17 cellular contexts compared by ENCODE assay signal in genomic region chr16:85470873-85471272, GRCh38.
DNase-seq lines count a peak whose midpoint lies in the region; ATAC-seq, FAIRE-seq and TF ChIP-seq lines count a peak whose summit lies in the region.
"Had no signal": no experiment of that assay in that cellular context is flagged by ENCODE, and none has a peak within 500 bp of the region (broad histone marks: within the 10 kb centered on the region; RNA-seq: fewer than 3 reads in every experiment).

No MANE protein-coding gene starts in this region.

- no peak overlapping the region for H2BK12ac ChIP-seq in trophoblast cell (ENCODE audit: low read length)

- no peak for TF ChIP-seq CTCF in PC-9 (conservative IDR thresholded peaks at IDR 0.05)

- H3K4me1 ChIP-seq in BLaER1 treated with 17β-estradiol and CSF1 and Interleukin-3, amounts not matched to agents 10 nM and 100 nM = peaks cover 17 to 91% (median 70%) of the 10 kb centered on the region in 10 experiments
- H3K4me1 ChIP-seq in PC-9 (replicated peaks; ENCODE audit: insufficient read depth) (peaks cover 45% of the 10 kb centered on the region), trophoblast cell (ENCODE audit: control insufficient read depth in 1 of 2, insufficient read depth in 2 of 2, low read length in 2 of 2) (peaks cover 39% of the 10 kb centered on the region in 2 experiments)

- no peaks in the 10 kb centered on the region for H3K36me3 ChIP-seq in BLaER1 treated with 17β-estradiol and CSF1 and Interleukin-3, amounts not matched to agents 10 nM and 100 nM
- H3K36me3 ChIP-seq in PC-9 (ENCODE audit: low read depth) (no peaks in the 10 kb centered on the region), trophoblast cell (ENCODE audit: control insufficient read depth in 1 of 2, insufficient read depth in 2 of 2, low read length in 2 of 2) (no peaks in the 10 kb centered on the region)

- no peaks in the 10 kb centered on the region for H3K9me3 ChIP-seq in BLaER1 treated with 17β-estradiol and CSF1 and Interleukin-3, amounts not matched to agents 10 nM and 100 nM (replicated peaks in 1 of 11)
- H3K9me3 ChIP-seq in PC-9 (ENCODE audit: insufficient read depth, low read depth) = no peaks in the 10 kb centered on the region
- H3K9me3 ChIP-seq in trophoblast cell (ENCODE audit: insufficient read depth, low read depth, low read length) = no peaks in the 10 kb centered on the region
- H3K9me3 ChIP-seq: Caco-2 had no signal

- no peak for TF ChIP-seq POLR2A in GM12892 (IDR thresholded peaks at IDR 0.05; ENCODE audit: low read depth, low read length)

- POLR2A ChIA-PET in PC-9 (lab: Charles Lee; ENCODE audit: unreplicated experiment) = no interaction called here

- H3K18ac ChIP-seq in trophoblast cell (ENCODE audit: low read length) = no peak overlapping the region

- H2BK5ac ChIP-seq in trophoblast cell (ENCODE audit: low read depth, low read length, poor library complexity) = no peak overlapping the region

- H3K4me2 ChIP-seq in BLaER1 treated with 17β-estradiol and CSF1 and Interleukin-3, amounts not matched to agents 10 nM and 100 nM = peak overlapping the region in 10 of 11 experiments; percentile 23 to 95 (median 83); a peak in 19 of 22 replicates
- H3K4me2 ChIP-seq in PC-9 = peak overlapping the region; percentile 75; the same call in 1 of the 2 replicates
- H3K4me2 ChIP-seq in trophoblast cell (ENCODE audit: low read length) = no peak overlapping the region

- no peak overlapping the region for H3K4ac ChIP-seq in trophoblast cell (ENCODE audit: low read depth, low read length)

- intact Hi-C loops in PC-9 (cut with micrococcal nuclease; ENCODE audit: unreplicated experiment) = loop anchor here (5.0 kb wide), 2 partner anchors 49 to 86 kb away; no protein-coding TSS in a partner anchor

- peak; percentile 65 for DNase-seq in NCI-H1092 treated with DMSO at 0.1 percent for 48 hours (lab: John Stamatoyannopoulos, UW)
- DNase-seq in NCI-H1092 (lab: John Stamatoyannopoulos, UW) = no peak
- DNase-seq in PC-9 = no peak
- DNase-seq in trophoblast cell = no peak
- no peak for DNase-seq in GM12892 (ENCODE audit: insufficient read length)
- DNase-seq in stimulated activated effector memory CD8-positive, alpha-beta T cell treated with anti-CD3 and anti-CD28 coated beads, Interleukin-12 subunit alpha, Interleukin-12 subunit beta, amount 100 ng/mL, for 72 hours (ENCODE audit: low spot score in 2 of 2) = no peak
- DNase-seq: Caco-2; CD8-positive, alpha-beta memory T cell; DMS79 treated with DMSO at 0.1 percent for 48 hours; EL; HCEC 1CT; HFFc6 had no signal

- no peak for ATAC-seq in stimulated activated effector memory CD8-positive, alpha-beta T cell treated with anti-CD3 and anti-CD28 coated beads, Interleukin-12 subunit alpha, Interleukin-12 subunit beta, amount 100 ng/mL, for 72 hours

- 0 out of 20 replicates have a peak overlapping the region, but pooled peaks of 1 of the 10 experiments have one; percentile 3 for H3K4me3 ChIP-seq in BLaER1 treated with 17β-estradiol and CSF1 and Interleukin-3, amounts not matched to agents 10 nM and 100 nM
- no peak overlapping the region for H3K4me3 ChIP-seq in PC-9
- no peak overlapping the region for H3K4me3 ChIP-seq in trophoblast cell (ENCODE audit: low read depth, low read length)

- H3K27me3 ChIP-seq in BLaER1 treated with 17β-estradiol and CSF1 and Interleukin-3, amounts not matched to agents 10 nM and 100 nM = peaks cover 0 to 52% (median 0%) of the 10 kb centered on the region in 11 experiments; a peak in 7 of 22 replicates
- no peaks in the 10 kb centered on the region for H3K27me3 ChIP-seq in PC-9 (ENCODE audit: insufficient read depth, low read depth)
- H3K27me3 ChIP-seq in trophoblast cell (ENCODE audit: insufficient read depth, low read length) = no peaks in the 10 kb centered on the region

- H4K91ac ChIP-seq in trophoblast cell (ENCODE audit: low read depth, low read length) = peak overlapping the region; percentile 2

- no peak overlapping the region for H4K8ac ChIP-seq in trophoblast cell (ENCODE audit: low read depth, low read length)

- H3K79me1 ChIP-seq in trophoblast cell (ENCODE audit: low read length) = peaks cover 22% of the 10 kb centered on the region

- H4K12ac ChIP-seq in trophoblast cell (ENCODE audit: low read depth, low read length) = no peak overlapping the region

- peaks cover 17% of the 10 kb centered on the region; the same call in 1 of the 2 replicates for H3F3A ChIP-seq in PC-9 (ENCODE audit: insufficient read depth, low read depth)

- H4K20me1 ChIP-seq in BLaER1 treated with 17β-estradiol and CSF1 and Interleukin-3, amounts not matched to agents 10 nM and 100 nM = peaks cover 0 to 17% (median 0%) of the 10 kb centered on the region in 11 experiments; a peak in 6 of 22 replicates
- no peaks in the 10 kb centered on the region for H4K20me1 ChIP-seq in PC-9 (ENCODE audit: insufficient read depth)

- no peak overlapping the region for H2AFZ ChIP-seq in PC-9
- no peak overlapping the region for H2AFZ ChIP-seq in trophoblast cell (ENCODE audit: insufficient read depth, low read length, poor library complexity)

- H3K4me3 Mint-ChIP-seq in stimulated activated effector memory CD8-positive, alpha-beta T cell treated with anti-CD3 and anti-CD28 coated beads, Interleukin-12 subunit alpha, Interleukin-12 subunit beta, amount 100 ng/mL, for 72 hours = no peak overlapping the region
- H3K4me3 Mint-ChIP-seq: B cell; CD8-positive, alpha-beta memory T cell; HFFc6 had no signal

- H3K9me2 ChIP-seq in PC-9 (ENCODE audit: insufficient read depth) = no peaks in the 10 kb centered on the region

- no peak for FAIRE-seq in GM12892 (lab: Jason Lieb, UNC)
- FAIRE-seq: G401.6, GM12891, GM19239 had no signal

- H3K27ac ChIP-seq in BLaER1 treated with 17β-estradiol and CSF1 and Interleukin-3, amounts not matched to agents 10 nM and 100 nM = peak overlapping the region in 6 of 11 experiments; percentile 0 to 63 (median 56); a peak in 10 of 22 replicates
- H3K27ac ChIP-seq in PC-9 = no peak overlapping the region
- H3K27ac ChIP-seq in trophoblast cell (ENCODE audit: low read depth, low read length) = no peak overlapping the region

- WGBS in trophoblast cell (ENCODE audit: extremely low coverage, insufficient coverage, insufficient read length) = no CpG with 5 or more reads among the region's 13 CpGs

- H2AK5ac ChIP-seq in trophoblast cell (ENCODE audit: low read length) = no peak overlapping the region

- CTCF ChIA-PET in PC-9 (lab: Charles Lee) = no interaction called here

- H3K4me1 Mint-ChIP-seq in stimulated activated effector memory CD8-positive, alpha-beta T cell treated with anti-CD3 and anti-CD28 coated beads, Interleukin-12 subunit alpha, Interleukin-12 subunit beta, amount 100 ng/mL, for 72 hours = no peaks in the 10 kb centered on the region
- H3K4me1 Mint-ChIP-seq: B cell; CD8-positive, alpha-beta memory T cell had no signal

- no peak overlapping the region for H3K14ac ChIP-seq in trophoblast cell (ENCODE audit: low read length)

- H3K27ac Mint-ChIP-seq in stimulated activated effector memory CD8-positive, alpha-beta T cell treated with anti-CD3 and anti-CD28 coated beads, Interleukin-12 subunit alpha, Interleukin-12 subunit beta, amount 100 ng/mL, for 72 hours = no peak overlapping the region
- H3K27ac Mint-ChIP-seq: B cell, HFFc6 had no signal

- H3K79me2 ChIP-seq in PC-9 (ENCODE audit: low read depth) (no peaks in the 10 kb centered on the region), trophoblast cell (ENCODE audit: control insufficient read depth, insufficient read depth, low read length, poor library complexity) (no peaks in the 10 kb centered on the region)

- no peak overlapping the region for H3K23ac ChIP-seq in trophoblast cell (ENCODE audit: low read length)

- H3K36me3 Mint-ChIP-seq in stimulated activated effector memory CD8-positive, alpha-beta T cell treated with anti-CD3 and anti-CD28 coated beads, Interleukin-12 subunit alpha, Interleukin-12 subunit beta, amount 100 ng/mL, for 72 hours = no peaks in the 10 kb centered on the region
- H3K36me3 Mint-ChIP-seq: CD8-positive, alpha-beta memory T cell had no signal

- no TSS peak for BruUV-seq in PC-9 (replicated peaks; lab: Mats Ljungman, UMichigan)

- no peaks in the 10 kb centered on the region for H3K9me3 Mint-ChIP-seq in stimulated activated effector memory CD8-positive, alpha-beta T cell treated with anti-CD3 and anti-CD28 coated beads, Interleukin-12 subunit alpha, Interleukin-12 subunit beta, amount 100 ng/mL, for 72 hours
- H3K9me3 Mint-ChIP-seq: CD8-positive, alpha-beta memory T cell; HFFc6 had no signal

- no peak overlapping the region for H2BK120ac ChIP-seq in trophoblast cell (ENCODE audit: insufficient read depth, low read length, poor library complexity)

- H3K9ac ChIP-seq in BLaER1 treated with 17β-estradiol and CSF1 and Interleukin-3, amounts not matched to agents 10 nM and 100 nM = peak overlapping the region in 6 of 11 experiments; percentile 20 to 65 (median 46); a peak in 9 of 22 replicates
- H3K9ac ChIP-seq in trophoblast cell (ENCODE audit: low read length) = no peak overlapping the region

Comparison
In these comparisons a context has a peak if more than half of its experiments do, and no peak if none do; other contexts are left out.
1. H3K27ac ChIP-seq: peak in BLaER1 treated with 17β-estradiol and CSF1 and Interleukin-3, amounts not matched to agents 10 nM and 100 nM (6 of 11); none in PC-9 (single experiment) and trophoblast cell (single experiment).